ENCODE assay signal across 8 cellular contexts in the genomic region with DNA sequence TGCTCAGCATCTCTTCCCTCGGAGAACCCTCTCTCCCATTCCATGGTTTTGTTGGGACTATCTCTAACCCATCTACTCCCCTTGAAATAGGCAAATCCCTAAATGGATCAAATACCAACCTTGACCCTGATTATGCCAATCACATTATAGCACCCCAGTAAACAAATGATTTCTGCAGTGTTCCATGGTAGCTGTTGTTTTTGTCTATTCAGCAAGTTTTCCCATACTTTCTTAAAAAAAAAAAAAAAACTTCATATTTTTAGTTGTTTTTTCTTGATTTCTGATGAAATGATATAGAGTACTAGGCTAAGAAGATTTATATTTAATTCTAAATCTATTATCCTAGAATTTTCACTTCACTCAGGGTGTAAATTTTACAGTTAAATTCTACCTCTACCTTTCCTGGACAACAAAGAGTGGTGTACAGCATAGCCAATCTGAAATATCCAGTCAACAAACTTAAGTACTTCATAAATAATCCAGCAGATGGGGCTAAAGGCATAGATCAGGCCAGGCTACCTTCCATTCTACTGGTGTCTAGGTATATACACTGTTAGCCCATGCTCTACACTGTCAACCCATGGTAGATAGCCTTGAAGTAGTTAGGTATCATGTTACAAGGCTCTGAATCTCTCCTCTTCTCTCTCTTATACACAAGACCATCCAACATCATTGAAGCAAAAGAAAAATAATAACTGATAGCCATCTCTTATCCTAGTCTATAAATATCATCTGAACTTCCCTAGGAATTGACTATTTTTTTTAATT.
DNase-seq lines count a peak whose midpoint lies in the region; ATAC-seq lines count a peak whose summit lies in the region.

No MANE protein-coding gene starts in this region.

- no peak overlapping the region for H3K4ac ChIP-seq in neuronal stem cell (ENCODE audit: low read length)

- H3K14ac ChIP-seq in neuronal stem cell (ENCODE audit: low read length): no peak overlapping the region

- H3K4me1 ChIP-seq in neuronal stem cell (ENCODE audit: control insufficient read depth in 2 of 2, insufficient read depth in 1 of 2, low read depth in 1 of 2, low read length in 2 of 2): peaks cover 0 to 2% of the 10 kb centered on the region in 2 donors

- no CpG with 5 or more reads among the region's 1 CpG for WGBS in neuronal stem cell (ENCODE audit: extremely low coverage in 2 of 2, insufficient read length in 2 of 2, insufficient replicate concordance in 1 of 2), 2 donors

- H2BK5ac ChIP-seq in neuronal stem cell (ENCODE audit: low read length): no peak overlapping the region

- H4K8ac ChIP-seq in neuronal stem cell (ENCODE audit: low read depth, low read length): no peak overlapping the region

- H2BK12ac ChIP-seq in neuronal stem cell (ENCODE audit: low read length): no peak overlapping the region

- H3K23ac ChIP-seq in neuronal stem cell (ENCODE audit: low read depth, low read length, poor library complexity): no peak overlapping the region

- no peak overlapping the region for H3K27ac ChIP-seq in neuronal stem cell (replicated peaks; ENCODE audit: low read length)

- DNase-seq in DMS53 treated with DMSO at 0.1 percent for 48 hours (lab: John Stamatoyannopoulos, UW; ENCODE audit: unreplicated experiment) (peak; percentile 98), NCI-H2107 (lab: John Stamatoyannopoulos, UW) (peak; percentile 86), T1000 (lab: John Stamatoyannopoulos, UW) (peak; percentile 87), fibroblast of peridontal ligament (ENCODE audit: extremely low read depth) (peak; percentile 72), neuronal stem cell (ENCODE audit: low spot score) (peak; percentile 48)
- DNase-seq in stimulated activated CD8-positive, alpha-beta memory T cell treated with anti-CD3 and anti-CD28 coated beads, Interleukin-4, amount 100 ng/mL, for 48 hours: no peak

- H3K36me3 ChIP-seq in neuronal stem cell (replicated peaks in 1 of 2; ENCODE audit: control insufficient read depth in 2 of 2, insufficient read depth in 2 of 2, low read length in 2 of 2): peaks cover 0 to 20% of the 10 kb centered on the region in 2 donors

- no peak overlapping the region for H4K91ac ChIP-seq in neuronal stem cell (ENCODE audit: low read depth, low read length, poor library complexity)

- no peak overlapping the region for H3K4me3 ChIP-seq in neuronal stem cell (ENCODE audit: low read length in 2 of 2)

- peak; percentile 87 for ATAC-seq in GM19324 (IDR thresholded peaks at IDR 0.05; ENCODE audit: low FRiP score, unreplicated experiment)
- peak; percentile 98 for ATAC-seq in HG03139 (IDR thresholded peaks at IDR 0.05; ENCODE audit: unreplicated experiment)

- no peaks in the 10 kb centered on the region for H3K9me3 ChIP-seq in neuronal stem cell (replicated peaks in 1 of 2; ENCODE audit: control insufficient read depth in 2 of 2, insufficient read depth in 1 of 2, low read depth in 1 of 2, low read length in 2 of 2)

- H2AFZ ChIP-seq in neuronal stem cell (ENCODE audit: low read length): no peak overlapping the region

- H3K9ac ChIP-seq in neuronal stem cell (ENCODE audit: low read depth, low read length, poor library complexity): no peak overlapping the region

- H3K27me3 ChIP-seq in neuronal stem cell (ENCODE audit: control insufficient read depth in 3 of 3, insufficient read depth in 3 of 3, low read depth in 1 of 3, low read length in 3 of 3): no peaks in the 10 kb centered on the region

- no peak overlapping the region for H2BK15ac ChIP-seq in neuronal stem cell (ENCODE audit: low read length)

- H2AK5ac ChIP-seq in neuronal stem cell (ENCODE audit: low read depth, low read length): no peak overlapping the region

- no peak overlapping the region for H3K18ac ChIP-seq in neuronal stem cell (ENCODE audit: low read length)

- no peak overlapping the region for H3K4me2 ChIP-seq in neuronal stem cell (ENCODE audit: insufficient read depth, low read length, poor library complexity, severe bottlenecking)

- no peak overlapping the region for H2BK120ac ChIP-seq in neuronal stem cell (ENCODE audit: low read depth, low read length)

- H3K79me1 ChIP-seq in neuronal stem cell (ENCODE audit: low read depth, low read length): no peaks in the 10 kb centered on the region
